1 cellular context compared by ENCODE assay signal in genomic region chr7:101814996-101815825, GRCh38.
TF ChIP-seq lines count a peak whose summit lies in the region.

No MANE protein-coding gene starts in this region.

TF ChIP-seq in K562, 482 proteins besides CTCF, POLR2A, EP300 and RAD21 (continued from another document and continues in another):
- TF ChIP-seq, protein P1, sequence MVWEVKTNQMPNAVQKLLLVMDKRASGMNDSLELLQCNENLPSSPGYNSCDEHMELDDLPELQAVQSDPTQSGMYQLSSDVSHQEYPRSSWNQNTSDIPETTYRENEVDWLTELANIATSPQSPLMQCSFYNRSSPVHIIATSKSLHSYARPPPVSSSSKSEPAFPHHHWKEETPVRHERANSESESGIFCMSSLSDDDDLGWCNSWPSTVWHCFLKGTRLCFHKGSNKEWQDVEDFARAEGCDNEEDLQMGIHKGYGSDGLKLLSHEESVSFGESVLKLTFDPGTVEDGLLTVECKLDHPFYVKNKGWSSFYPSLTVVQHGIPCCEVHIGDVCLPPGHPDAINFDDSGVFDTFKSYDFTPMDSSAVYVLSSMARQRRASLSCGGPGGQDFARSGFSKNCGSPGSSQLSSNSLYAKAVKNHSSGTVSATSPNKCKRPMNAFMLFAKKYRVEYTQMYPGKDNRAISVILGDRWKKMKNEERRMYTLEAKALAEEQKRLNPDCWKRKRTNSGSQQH (CRISPR knock-in tag; IDR thresholded peaks at IDR 0.05): no peak
- 0 out of 2 replicates have a peak, but pooled peaks have one; percentile 46 for TF ChIP-seq ZEB2 (IDR thresholded peaks at IDR 0.05)
- TF ChIP-seq ZFX (CRISPR knock-in tag; IDR thresholded peaks at IDR 0.05): no peak; the same call in 1 of the 2 replicates
- TF ChIP-seq, protein P2, sequence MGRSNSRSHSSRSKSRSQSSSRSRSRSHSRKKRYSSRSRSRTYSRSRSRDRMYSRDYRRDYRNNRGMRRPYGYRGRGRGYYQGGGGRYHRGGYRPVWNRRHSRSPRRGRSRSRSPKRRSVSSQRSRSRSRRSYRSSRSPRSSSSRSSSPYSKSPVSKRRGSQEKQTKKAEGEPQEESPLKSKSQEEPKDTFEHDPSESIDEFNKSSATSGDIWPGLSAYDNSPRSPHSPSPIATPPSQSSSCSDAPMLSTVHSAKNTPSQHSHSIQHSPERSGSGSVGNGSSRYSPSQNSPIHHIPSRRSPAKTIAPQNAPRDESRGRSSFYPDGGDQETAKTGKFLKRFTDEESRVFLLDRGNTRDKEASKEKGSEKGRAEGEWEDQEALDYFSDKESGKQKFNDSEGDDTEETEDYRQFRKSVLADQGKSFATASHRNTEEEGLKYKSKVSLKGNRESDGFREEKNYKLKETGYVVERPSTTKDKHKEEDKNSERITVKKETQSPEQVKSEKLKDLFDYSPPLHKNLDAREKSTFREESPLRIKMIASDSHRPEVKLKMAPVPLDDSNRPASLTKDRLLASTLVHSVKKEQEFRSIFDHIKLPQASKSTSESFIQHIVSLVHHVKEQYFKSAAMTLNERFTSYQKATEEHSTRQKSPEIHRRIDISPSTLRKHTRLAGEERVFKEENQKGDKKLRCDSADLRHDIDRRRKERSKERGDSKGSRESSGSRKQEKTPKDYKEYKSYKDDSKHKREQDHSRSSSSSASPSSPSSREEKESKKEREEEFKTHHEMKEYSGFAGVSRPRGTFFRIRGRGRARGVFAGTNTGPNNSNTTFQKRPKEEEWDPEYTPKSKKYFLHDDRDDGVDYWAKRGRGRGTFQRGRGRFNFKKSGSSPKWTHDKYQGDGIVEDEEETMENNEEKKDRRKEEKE (IDR thresholded peaks at IDR 0.05; ENCODE audit: borderline replicate concordance in 1 of 2, control insufficient read depth in 1 of 2, low read depth in 2 of 2, low read length in 1 of 2): no peak
- TF ChIP-seq PHF20 (IDR thresholded peaks at IDR 0.05; ENCODE audit: partially characterized antibody): no peak
- TF ChIP-seq ZNF217 (CRISPR knock-in tag; IDR thresholded peaks at IDR 0.05): no peak
- TF ChIP-seq ZNF232 (CRISPR knock-in tag; IDR thresholded peaks at IDR 0.05): peak; percentile 53; the same call in 1 of the 2 replicates
- TF ChIP-seq ZKSCAN1 (IDR thresholded peaks at IDR 0.05; ENCODE audit: low read depth, low read length): no peak
- TF ChIP-seq SAP30 (IDR thresholded peaks at IDR 0.05; ENCODE audit: borderline replicate concordance, insufficient read depth, low read depth, low read length, poor library complexity, severe bottlenecking): no peak
- TF ChIP-seq ZNF143 (CRISPR knock-in tag; IDR thresholded peaks at IDR 0.05): no peak
- no peak for TF ChIP-seq ELK3 (CRISPR knock-in tag; IDR thresholded peaks at IDR 0.05)
- TF ChIP-seq ILF3 (IDR thresholded peaks at IDR 0.05; ENCODE audit: borderline replicate concordance): no peak
- TF ChIP-seq PPARD (CRISPR knock-in tag; IDR thresholded peaks at IDR 0.05): no peak
- TF ChIP-seq ILK (tag; IDR thresholded peaks at IDR 0.05; ENCODE audit: borderline replicate concordance, low read depth): no peak
- TF ChIP-seq, protein P3, sequence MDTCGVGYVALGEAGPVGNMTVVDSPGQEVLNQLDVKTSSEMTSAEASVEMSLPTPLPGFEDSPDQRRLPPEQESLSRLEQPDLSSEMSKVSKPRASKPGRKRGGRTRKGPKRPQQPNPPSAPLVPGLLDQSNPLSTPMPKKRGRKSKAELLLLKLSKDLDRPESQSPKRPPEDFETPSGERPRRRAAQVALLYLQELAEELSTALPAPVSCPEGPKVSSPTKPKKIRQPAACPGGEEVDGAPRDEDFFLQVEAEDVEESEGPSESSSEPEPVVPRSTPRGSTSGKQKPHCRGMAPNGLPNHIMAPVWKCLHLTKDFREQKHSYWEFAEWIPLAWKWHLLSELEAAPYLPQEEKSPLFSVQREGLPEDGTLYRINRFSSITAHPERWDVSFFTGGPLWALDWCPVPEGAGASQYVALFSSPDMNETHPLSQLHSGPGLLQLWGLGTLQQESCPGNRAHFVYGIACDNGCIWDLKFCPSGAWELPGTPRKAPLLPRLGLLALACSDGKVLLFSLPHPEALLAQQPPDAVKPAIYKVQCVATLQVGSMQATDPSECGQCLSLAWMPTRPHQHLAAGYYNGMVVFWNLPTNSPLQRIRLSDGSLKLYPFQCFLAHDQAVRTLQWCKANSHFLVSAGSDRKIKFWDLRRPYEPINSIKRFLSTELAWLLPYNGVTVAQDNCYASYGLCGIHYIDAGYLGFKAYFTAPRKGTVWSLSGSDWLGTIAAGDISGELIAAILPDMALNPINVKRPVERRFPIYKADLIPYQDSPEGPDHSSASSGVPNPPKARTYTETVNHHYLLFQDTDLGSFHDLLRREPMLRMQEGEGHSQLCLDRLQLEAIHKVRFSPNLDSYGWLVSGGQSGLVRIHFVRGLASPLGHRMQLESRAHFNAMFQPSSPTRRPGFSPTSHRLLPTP (IDR thresholded peaks at IDR 0.05; ENCODE audit: borderline replicate concordance, extremely low read depth, insufficient read length): no peak
- no peak for TF ChIP-seq PCBP2 (IDR thresholded peaks at IDR 0.05; ENCODE audit: low read depth, low read length, poor library complexity, severe bottlenecking)
- TF ChIP-seq NONO (IDR thresholded peaks at IDR 0.05; ENCODE audit: low read depth in 2 of 2, low read length in 1 of 2): no peak; a peak in 1 of 4 replicates
- TF ChIP-seq FOSL1 (tag; conservative IDR thresholded peaks at IDR 0.05): no peak
- no peak for TF ChIP-seq RFX7 (CRISPR knock-in tag; IDR thresholded peaks at IDR 0.05)
- TF ChIP-seq JUND (IDR thresholded peaks at IDR 0.05; ENCODE audit: borderline replicate concordance, low read depth, low read length): no peak
- TF ChIP-seq JUND (tag; IDR thresholded peaks at IDR 0.05; ENCODE audit: borderline replicate concordance, low read depth, low read length): no peak; the same call in 2 of the 3 replicates
- TF ChIP-seq MXI1 (IDR thresholded peaks at IDR 0.05; ENCODE audit: low read depth, low read length): no peak
- TF ChIP-seq ATF7 (IDR thresholded peaks at IDR 0.05): peak; percentile 81
- TF ChIP-seq MCM2 (IDR thresholded peaks at IDR 0.05; ENCODE audit: low read depth): no peak
- TF ChIP-seq, protein P4, sequence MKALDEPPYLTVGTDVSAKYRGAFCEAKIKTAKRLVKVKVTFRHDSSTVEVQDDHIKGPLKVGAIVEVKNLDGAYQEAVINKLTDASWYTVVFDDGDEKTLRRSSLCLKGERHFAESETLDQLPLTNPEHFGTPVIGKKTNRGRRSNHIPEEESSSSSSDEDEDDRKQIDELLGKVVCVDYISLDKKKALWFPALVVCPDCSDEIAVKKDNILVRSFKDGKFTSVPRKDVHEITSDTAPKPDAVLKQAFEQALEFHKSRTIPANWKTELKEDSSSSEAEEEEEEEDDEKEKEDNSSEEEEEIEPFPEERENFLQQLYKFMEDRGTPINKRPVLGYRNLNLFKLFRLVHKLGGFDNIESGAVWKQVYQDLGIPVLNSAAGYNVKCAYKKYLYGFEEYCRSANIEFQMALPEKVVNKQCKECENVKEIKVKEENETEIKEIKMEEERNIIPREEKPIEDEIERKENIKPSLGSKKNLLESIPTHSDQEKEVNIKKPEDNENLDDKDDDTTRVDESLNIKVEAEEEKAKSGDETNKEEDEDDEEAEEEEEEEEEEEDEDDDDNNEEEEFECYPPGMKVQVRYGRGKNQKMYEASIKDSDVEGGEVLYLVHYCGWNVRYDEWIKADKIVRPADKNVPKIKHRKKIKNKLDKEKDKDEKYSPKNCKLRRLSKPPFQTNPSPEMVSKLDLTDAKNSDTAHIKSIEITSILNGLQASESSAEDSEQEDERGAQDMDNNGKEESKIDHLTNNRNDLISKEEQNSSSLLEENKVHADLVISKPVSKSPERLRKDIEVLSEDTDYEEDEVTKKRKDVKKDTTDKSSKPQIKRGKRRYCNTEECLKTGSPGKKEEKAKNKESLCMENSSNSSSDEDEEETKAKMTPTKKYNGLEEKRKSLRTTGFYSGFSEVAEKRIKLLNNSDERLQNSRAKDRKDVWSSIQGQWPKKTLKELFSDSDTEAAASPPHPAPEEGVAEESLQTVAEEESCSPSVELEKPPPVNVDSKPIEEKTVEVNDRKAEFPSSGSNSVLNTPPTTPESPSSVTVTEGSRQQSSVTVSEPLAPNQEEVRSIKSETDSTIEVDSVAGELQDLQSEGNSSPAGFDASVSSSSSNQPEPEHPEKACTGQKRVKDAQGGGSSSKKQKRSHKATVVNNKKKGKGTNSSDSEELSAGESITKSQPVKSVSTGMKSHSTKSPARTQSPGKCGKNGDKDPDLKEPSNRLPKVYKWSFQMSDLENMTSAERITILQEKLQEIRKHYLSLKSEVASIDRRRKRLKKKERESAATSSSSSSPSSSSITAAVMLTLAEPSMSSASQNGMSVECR (CRISPR knock-in tag; IDR thresholded peaks at IDR 0.05): no peak
- no peak for TF ChIP-seq ZNF507 (tag; conservative IDR thresholded peaks at IDR 0.05)
- peak; percentile 66 for TF ChIP-seq PCBP1 (IDR thresholded peaks at IDR 0.05; ENCODE audit: low read depth, low read length, poor library complexity, severe bottlenecking)
- peak; percentile 77 for TF ChIP-seq MTA1 (IDR thresholded peaks at IDR 0.05; ENCODE audit: borderline replicate concordance)
- TF ChIP-seq, protein P5, sequence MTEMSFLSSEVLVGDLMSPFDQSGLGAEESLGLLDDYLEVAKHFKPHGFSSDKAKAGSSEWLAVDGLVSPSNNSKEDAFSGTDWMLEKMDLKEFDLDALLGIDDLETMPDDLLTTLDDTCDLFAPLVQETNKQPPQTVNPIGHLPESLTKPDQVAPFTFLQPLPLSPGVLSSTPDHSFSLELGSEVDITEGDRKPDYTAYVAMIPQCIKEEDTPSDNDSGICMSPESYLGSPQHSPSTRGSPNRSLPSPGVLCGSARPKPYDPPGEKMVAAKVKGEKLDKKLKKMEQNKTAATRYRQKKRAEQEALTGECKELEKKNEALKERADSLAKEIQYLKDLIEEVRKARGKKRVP (CRISPR knock-in tag; IDR thresholded peaks at IDR 0.05): no peak
- TF ChIP-seq MAZ (CRISPR knock-in tag; conservative IDR thresholded peaks at IDR 0.05 in 1 of 2, IDR thresholded peaks at IDR 0.05 in 1 of 2): peak in 1 of 2 experiments; percentile 93
- peak; percentile 5 for TF ChIP-seq FUS (optimal IDR thresholded peaks at IDR 0.05; ENCODE audit: low read depth, low read length)
- TF ChIP-seq HNRNPL (IDR thresholded peaks at IDR 0.05; ENCODE audit: low read depth, low read length): peak; percentile 51; the same call in 1 of the 2 replicates
- TF ChIP-seq, protein P6, sequence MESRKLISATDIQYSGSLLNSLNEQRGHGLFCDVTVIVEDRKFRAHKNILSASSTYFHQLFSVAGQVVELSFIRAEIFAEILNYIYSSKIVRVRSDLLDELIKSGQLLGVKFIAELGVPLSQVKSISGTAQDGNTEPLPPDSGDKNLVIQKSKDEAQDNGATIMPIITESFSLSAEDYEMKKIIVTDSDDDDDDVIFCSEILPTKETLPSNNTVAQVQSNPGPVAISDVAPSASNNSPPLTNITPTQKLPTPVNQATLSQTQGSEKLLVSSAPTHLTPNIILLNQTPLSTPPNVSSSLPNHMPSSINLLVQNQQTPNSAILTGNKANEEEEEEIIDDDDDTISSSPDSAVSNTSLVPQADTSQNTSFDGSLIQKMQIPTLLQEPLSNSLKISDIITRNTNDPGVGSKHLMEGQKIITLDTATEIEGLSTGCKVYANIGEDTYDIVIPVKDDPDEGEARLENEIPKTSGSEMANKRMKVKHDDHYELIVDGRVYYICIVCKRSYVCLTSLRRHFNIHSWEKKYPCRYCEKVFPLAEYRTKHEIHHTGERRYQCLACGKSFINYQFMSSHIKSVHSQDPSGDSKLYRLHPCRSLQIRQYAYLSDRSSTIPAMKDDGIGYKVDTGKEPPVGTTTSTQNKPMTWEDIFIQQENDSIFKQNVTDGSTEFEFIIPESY (CRISPR knock-in tag; IDR thresholded peaks at IDR 0.05): no peak
- TF ChIP-seq SUPT5H (IDR thresholded peaks at IDR 0.05): peak; percentile 48
- no peak for TF ChIP-seq SMAD2 (IDR thresholded peaks at IDR 0.05; ENCODE audit: low read depth, low read length)
- peak; percentile 80 for TF ChIP-seq RBFOX2 (IDR thresholded peaks at IDR 0.05; ENCODE audit: low read depth, low read length)
- TF ChIP-seq SPI1 (IDR thresholded peaks at IDR 0.05; ENCODE audit: borderline replicate concordance, low read depth, low read length): no peak
- 0 out of 2 replicates have a peak, but pooled peaks have one; percentile 35 for TF ChIP-seq NFRKB (IDR thresholded peaks at IDR 0.05; ENCODE audit: low read depth)
- no peak for TF ChIP-seq ZNF133 (CRISPR knock-in tag; IDR thresholded peaks at IDR 0.05)
- no peak for TF ChIP-seq ZNF75A (CRISPR knock-in tag; IDR thresholded peaks at IDR 0.05)
- TF ChIP-seq MLX (CRISPR knock-in tag; conservative IDR thresholded peaks at IDR 0.05): no peak
- TF ChIP-seq ELF1 (tag; IDR thresholded peaks at IDR 0.05): no peak
- TF ChIP-seq ZNF717 (CRISPR knock-in tag; IDR thresholded peaks at IDR 0.05): no peak
- no peak for TF ChIP-seq ZNF584 (CRISPR knock-in tag; IDR thresholded peaks at IDR 0.05; ENCODE audit: low read depth)
- TF ChIP-seq, protein P7, sequence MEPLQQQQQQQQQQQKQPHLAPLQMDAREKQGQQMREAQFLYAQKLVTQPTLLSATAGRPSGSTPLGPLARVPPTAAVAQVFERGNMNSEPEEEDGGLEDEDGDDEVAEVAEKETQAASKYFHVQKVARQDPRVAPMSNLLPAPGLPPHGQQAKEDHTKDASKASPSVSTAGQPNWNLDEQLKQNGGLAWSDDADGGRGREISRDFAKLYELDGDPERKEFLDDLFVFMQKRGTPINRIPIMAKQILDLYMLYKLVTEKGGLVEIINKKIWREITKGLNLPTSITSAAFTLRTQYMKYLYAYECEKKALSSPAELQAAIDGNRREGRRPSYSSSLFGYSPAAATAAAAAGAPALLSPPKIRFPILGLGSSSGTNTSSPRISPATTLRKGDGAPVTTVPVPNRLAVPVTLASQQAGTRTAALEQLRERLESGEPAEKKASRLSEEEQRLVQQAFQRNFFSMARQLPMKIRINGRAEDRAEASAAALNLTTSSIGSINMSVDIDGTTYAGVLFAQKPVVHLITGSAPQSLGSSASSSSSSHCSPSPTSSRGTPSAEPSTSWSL (CRISPR knock-in tag; IDR thresholded peaks at IDR 0.05; ENCODE audit: borderline replicate concordance): peak; percentile 7; the same call in 1 of the 2 replicates
- no peak for TF ChIP-seq SLC30A9 (CRISPR knock-in tag; IDR thresholded peaks at IDR 0.05)
- no peak for TF ChIP-seq PML (IDR thresholded peaks at IDR 0.05; ENCODE audit: low read length)
- TF ChIP-seq ZNF695 (CRISPR knock-in tag; IDR thresholded peaks at IDR 0.05): no peak
- no peak for TF ChIP-seq HNRNPH1 (optimal IDR thresholded peaks at IDR 0.05; ENCODE audit: low read depth, low read length)
- no peak for TF ChIP-seq FOS (IDR thresholded peaks at IDR 0.05; ENCODE audit: extremely low read depth, insufficient read length)
